In genomic region chr14:102120888-102121287, GRCh38 we compare ENCODE assay signal across 30 cellular contexts.
"Had no signal": no experiment of that assay in that cellular context is flagged by ENCODE, and none has a peak within 500 bp of the region (broad histone marks: within the 10 kb centered on the region; RNA-seq: fewer than 3 reads in every experiment).

No MANE protein-coding gene starts in this region.

- H3K4me2 ChIP-seq: smooth muscle cell had no signal

- H3K4me1 ChIP-seq: heart right ventricle, lower lobe of right lung, pancreas, right atrium auricular region, suprapubic skin, upper lobe of right lung had no signal

- H3K36me3 ChIP-seq: lower lobe of right lung, neutrophil, pancreas, right atrium auricular region, suprapubic skin, transverse colon, upper lobe of right lung, vagina had no signal

- ATAC-seq: effector memory CD8-positive, alpha-beta T cell; heart right ventricle; left colon; left ventricle myocardium superior; lower lobe of right lung; mucosa of descending colon; natural killer cell treated with Interleukin-12 subunit alpha and Interleukin-12 subunit beta and Interleukin-15 and Interleukin-18, amount 100 ng/mL, for 72 hours; pancreas; sciatic nerve; stimulated activated naive CD8-positive, alpha-beta T cell treated with anti-CD3 and anti-CD28 coated beads, Interleukin-15, amount 100 ng/mL, for 72 hours; upper lobe of right lung had no signal

- H3K27me3 ChIP-seq: esophagus squamous epithelium, heart right ventricle, neutrophil, pancreas, right atrium auricular region, suprapubic skin, transverse colon, upper lobe of right lung, vagina had no signal

- FAIRE-seq: endometrium, islet of Langerhans, pancreas had no signal

- H3K9me3 ChIP-seq: esophagus squamous epithelium, lower lobe of right lung, mucosa of descending colon, neutrophil, pancreas, right atrium auricular region, suprapubic skin, transverse colon, upper lobe of right lung, vagina had no signal

- H3K4me3 ChIP-seq: esophagus squamous epithelium, heart right ventricle, lower lobe of right lung, mucosa of descending colon, pancreas, right atrium auricular region, smooth muscle cell, suprapubic skin, transverse colon, upper lobe of right lung, vagina had no signal

- DNase-seq: cortex of kidney; effector memory CD8-positive, alpha-beta T cell; erythroblast; esophagus squamous epithelium; glutamatergic neuron; heart right ventricle; hippocampal formation; left colon; left ventricle myocardium superior; lower lobe of right lung; mucosa of descending colon; naive B cell; pancreas; stimulated activated CD4-positive, alpha-beta T cell treated with anti-CD3 and anti-CD28 coated beads, Interleukin-12 subunit alpha, Interleukin-12 subunit beta, amount 100 ng/mL, for 4 hours; stimulated activated CD4-positive, alpha-beta T cell treated with anti-CD3 and anti-CD28 coated beads, Interleukin-1b, Interleukin-23, amount 100 ng/mL, for 48 hours; stimulated activated CD4-positive, alpha-beta T cell treated with anti-CD3 and anti-CD28 coated beads, Interleukin-4, amount 100 ng/mL, for 1 hour; stimulated activated CD8-positive, alpha-beta memory T cell treated with anti-CD3 and anti-CD28 coated beads, Interleukin-4, amount 100 ng/mL, for 48 hours; stimulated activated naive CD4-positive, alpha-beta T cell; stimulated activated naive CD8-positive, alpha-beta T cell treated with anti-CD3 and anti-CD28 coated beads, Interleukin-15, amount 100 ng/mL, for 72 hours; transverse colon had no signal

- H3K27ac ChIP-seq: esophagus squamous epithelium, heart right ventricle, lower lobe of right lung, neutrophil, pancreas, right atrium auricular region, suprapubic skin, transverse colon, upper lobe of right lung, vagina had no signal
